ENCODE assay signal across 20 cellular contexts in genomic region chr4:61359301-61359700, GRCh38.
"Had no signal": no experiment of that assay in that cellular context is flagged by ENCODE, and none has a peak within 500 bp of the region (broad histone marks: within the 10 kb centered on the region; RNA-seq: fewer than 3 reads in every experiment).

No MANE protein-coding gene starts in this region.

- H3K27ac ChIP-seq: RWPE1 had no signal

- H3K4me2 ChIP-seq: SK-N-SH had no signal

- H3K36me3 Mint-ChIP-seq: T-cell had no signal

- ATAC-seq: Panc1, PC-3, T-cell had no signal

- H3K27me3 Mint-ChIP-seq: T-cell had no signal

- H3K27ac Mint-ChIP-seq: T-cell had no signal

- H3K4me1 Mint-ChIP-seq: T-cell had no signal

- H3K9me2 ChIP-seq: SK-N-SH had no signal

- H3K9me3 ChIP-seq: SK-N-SH had no signal

- H3K4me3 Mint-ChIP-seq: T-cell had no signal

- H3K9ac ChIP-seq: SK-N-SH had no signal

- DNase-seq: KBM-7, MV-4-11, NCI-H1048, NCI-H1105, NCI-H1417, NCI-H1436 treated with DMSO at 0.1 percent for 48 hours, NCI-H187, NCI-H2029, NCI-H2107, NCI-H2227 treated with DMSO at 0.1 percent for 48 hours, NCI-H524, NCI-H526 treated with DMSO at 0.1 percent for 48 hours, NCI-H774, PC-3, SHP77, SK-N-SH, SW 1271, T-cell had no signal
